Comparison of ENCODE assay signal across 8 cellular contexts in genomic region chr5:7849531-7850240, GRCh38. TPM values are rescaled to one million over a fixed set of nuclear protein-coding genes. Genes with fewer than 3 reads are reported as not detected.
DNase-seq lines count a peak whose midpoint lies in the region; ATAC-seq and TF ChIP-seq lines count a peak whose summit lies in the region.

No MANE protein-coding gene starts in this region.

- no peaks in the 10 kb centered on the region for H4K20me1 ChIP-seq in OCI-LY7 (ENCODE audit: insufficient read depth, low read length)

- H3K4me1 ChIP-seq in esophagus (ENCODE audit: control insufficient read depth in 2 of 2, insufficient read depth in 2 of 2, low read length in 1 of 2) = peaks cover 4 to 5% of the 10 kb centered on the region in 2 donors
- H3K4me1 ChIP-seq in OCI-LY7 (ENCODE audit: insufficient read depth, low read length, poor library complexity, severe bottlenecking) = no peaks in the 10 kb centered on the region

- TF ChIP-seq CTCF in nephron progenitor cell (IDR thresholded peaks at IDR 0.05) (no peak), OCI-LY7 (conservative IDR thresholded peaks at IDR 0.05; ENCODE audit: low read length) (no peak)

- H3K9me3 Mint-ChIP-seq in nephron progenitor cell = peaks cover 18% of the 10 kb centered on the region

- no TSS peak for BruUV-seq in OCI-LY7 (replicated peaks; lab: Mats Ljungman, UMichigan)

- ATAC-seq in GM18519 (IDR thresholded peaks at IDR 0.05; ENCODE audit: low FRiP score, unreplicated experiment) = no peak
- no peak for ATAC-seq in HG02610 (IDR thresholded peaks at IDR 0.05; ENCODE audit: unreplicated experiment)

- peak overlapping the region; percentile 88 for H3K4me3 Mint-ChIP-seq in nephron progenitor cell

- DNase-seq in DMS79 treated with DMSO at 0.1 percent for 48 hours (lab: John Stamatoyannopoulos, UW) (peak; percentile 40), NCI-H510A (lab: John Stamatoyannopoulos, UW) (peak; percentile 29), nephron progenitor cell (no peak), SIG-M5 treated with dmso at 0.1 percent for 504 hours (lab: John Stamatoyannopoulos, UW; ENCODE audit: unreplicated experiment) (no peak), OCI-LY7 (ENCODE audit: low spot score) (no peak)

- H3K9me3 ChIP-seq in esophagus (ENCODE audit: control insufficient read depth in 2 of 2, insufficient read depth in 1 of 2, low read depth in 1 of 2, low read length in 1 of 2) (no peaks in the 10 kb centered on the region), OCI-LY7 (ENCODE audit: low read length) (no peaks in the 10 kb centered on the region)

- intact Hi-C loops in OCI-LY7 (cut with micrococcal nuclease; ENCODE audit: unreplicated experiment) = no loop called here

- peaks cover 6% of the 10 kb centered on the region for H3K27me3 Mint-ChIP-seq in nephron progenitor cell (ENCODE audit: low read depth, poor library complexity)

- 7 to 8% methylated on average over 36 to 37 of the region's 37 CpGs for WGBS in esophagus, 2 donors

- H3K36me3 ChIP-seq in esophagus (ENCODE audit: control insufficient read depth in 2 of 2, insufficient read depth in 2 of 2, low read length in 1 of 2) (no peaks in the 10 kb centered on the region), OCI-LY7 (ENCODE audit: insufficient read depth, low read length) (no peaks in the 10 kb centered on the region)

- no peaks in the 10 kb centered on the region for H3K79me2 ChIP-seq in OCI-LY7 (ENCODE audit: insufficient read depth, low read depth, low read length)

- no peak overlapping the region for H2AFZ ChIP-seq in OCI-LY7 (ENCODE audit: low read length)

- H3K9me2 ChIP-seq in OCI-LY7 (ENCODE audit: insufficient read depth, low read length) = no peaks in the 10 kb centered on the region

- H3K4me3 ChIP-seq in esophagus (ENCODE audit: low read depth in 1 of 2, low read length in 2 of 2) (peak overlapping the region; percentile 23 to 54), OCI-LY7 (ENCODE audit: low read depth, low read length, poor library complexity, severe bottlenecking) (no peak overlapping the region)

- peaks cover 17% of the 10 kb centered on the region for H3K36me3 Mint-ChIP-seq in nephron progenitor cell (ENCODE audit: low read depth)

- no peak overlapping the region for H3K27ac ChIP-seq in esophagus (ENCODE audit: low read depth in 2 of 2, low read length in 1 of 2)
- no peak overlapping the region for H3K27ac ChIP-seq in OCI-LY7 (ENCODE audit: low read depth, low read length, poor library complexity, severe bottlenecking)

- POLR2A ChIA-PET in OCI-LY7 (lab: Charles Lee) = interaction anchor here (0.7 kb wide), 1 partner anchor 12 kb away, joined by 5 read pairs; no protein-coding TSS in a partner anchor

- H3K4me1 Mint-ChIP-seq in nephron progenitor cell = peaks cover 50% of the 10 kb centered on the region

- H3K27me3 ChIP-seq in esophagus (ENCODE audit: control insufficient read depth in 1 of 2, insufficient read depth in 2 of 2, low read length in 2 of 2) = no peaks in the 10 kb centered on the region

- peak overlapping the region; percentile 48 for H3K27ac Mint-ChIP-seq in nephron progenitor cell

- CTCF ChIA-PET in OCI-LY7 (lab: Charles Lee; ENCODE audit: unreplicated experiment) = no interaction called here

- H3K4me2 ChIP-seq in OCI-LY7 (ENCODE audit: low read length) = no peak overlapping the region

RNA-seq across cellular contexts. Expression of gene CFAP90, which starts 1.2 kb away (rescaled TPM):
- polyA plus RNA-seq in esophagus = under 1 TPM in 1 of 2 donors, not detected in 1; 0.06 TPM
- not detected in 2 replicates for total RNA-seq in OCI-LY7 (2014; rRNA removed; shearing (Covaris generic))
- total RNA-seq in OCI-LY7 (2022) = not detected in 2 replicates

RNA-seq across cellular contexts. Expression of gene FASTKD3, which starts 19.1 kb away (rescaled TPM):
- polyA plus RNA-seq in esophagus = 1 to 10 TPM; 7.8 to 8.0 TPM
- total RNA-seq in OCI-LY7 (2014; rRNA removed; shearing (Covaris generic)) = 12.9 and 14.7 TPM in 2 replicates
- 15.1 and 16.4 TPM in 2 replicates for total RNA-seq in OCI-LY7 (2022)

RNA-seq across cellular contexts. Expression of gene MTRR, which starts 19.3 kb away (rescaled TPM):
- 10 to 100 TPM in 1 of 2 donors, 1 to 10 TPM in 1; 4.8 to 11.8 TPM for polyA plus RNA-seq in esophagus
- 51.9 and 68.1 TPM in 2 replicates for total RNA-seq in OCI-LY7 (2014; rRNA removed; shearing (Covaris generic))
- total RNA-seq in OCI-LY7 (2022) = 67.1 and 72.6 TPM in 2 replicates

Comparison
In these comparisons a context has a peak if more than half of its experiments do, and no peak if none do; other contexts are left out.
1. DNase-seq: peak in DMS79 treated with DMSO at 0.1 percent for 48 hours (single experiment) and NCI-H510A (single experiment); none in nephron progenitor cell (single experiment), SIG-M5 treated with dmso at 0.1 percent for 504 hours (single experiment) and OCI-LY7 (single experiment).